ENCODE assay signal across 11 cellular contexts in genomic region chr12:124682425-124683329, GRCh38.
A peak's percentile ranks its signal among the peaks of the same experiment; 100 is the strongest.
DNase-seq lines count a peak whose midpoint lies in the region; ATAC-seq and TF ChIP-seq lines count a peak whose summit lies in the region.
"Had no signal": no experiment of that assay in that cellular context is flagged by ENCODE, and none has a peak within 500 bp of the region (broad histone marks: within the 10 kb centered on the region; RNA-seq: fewer than 3 reads in every experiment).

No MANE protein-coding gene starts in this region.

- no peaks in the 10 kb centered on the region for H3K27me3 Mint-ChIP-seq in activated CD8-positive, alpha-beta T cell treated with anti-CD3 and anti-CD28 coated beads, Interleukin-2, amount 10 ng/mL, durations not matched to agents 7 days and 5 days (ENCODE audit: low read depth)

- H3K27ac ChIP-seq in SJCRH30 (peak overlapping the region; percentile 93), right atrium auricular region (peak overlapping the region; percentile 53 to 57), rectal smooth muscle tissue (ENCODE audit: low read depth, low read length) (peak overlapping the region; percentile 77)
- H3K27ac ChIP-seq: C4-2B had no signal

- no peaks in the 10 kb centered on the region for H3K9me3 ChIP-seq in SJCRH30 (replicated peaks)
- H3K9me3 ChIP-seq in right atrium auricular region = peaks cover 0 to 4% of the 10 kb centered on the region in 2 donors

- no peak for ATAC-seq in activated CD8-positive, alpha-beta T cell treated with anti-CD3 and anti-CD28 coated beads, Interleukin-2, amount 10 ng/mL, durations not matched to agents 7 days and 5 days
- no peak for ATAC-seq in HG02588 (IDR thresholded peaks at IDR 0.05; ENCODE audit: unreplicated experiment)

- CTCF ChIA-PET in activated CD8-positive, alpha-beta T cell treated with anti-CD3 and anti-CD28 coated beads, Interleukin-2, amount 10 ng/mL, durations not matched to agents 7 days and 5 days (lab: Charles Lee) = no interaction called here

- peaks cover 68% of the 10 kb centered on the region for H3K4me1 ChIP-seq in SJCRH30
- peaks cover 0 to 69% of the 10 kb centered on the region in 2 donors for H3K4me1 ChIP-seq in right atrium auricular region
- peaks cover 45% of the 10 kb centered on the region for H3K4me1 ChIP-seq in rectal smooth muscle tissue (ENCODE audit: control insufficient read depth, insufficient read depth, low read length)

- peaks cover 33% of the 10 kb centered on the region for H3K4me1 Mint-ChIP-seq in activated CD8-positive, alpha-beta T cell treated with anti-CD3 and anti-CD28 coated beads, Interleukin-2, amount 10 ng/mL, durations not matched to agents 7 days and 5 days (ENCODE audit: low read depth)

- no peaks in the 10 kb centered on the region for H3K36me3 Mint-ChIP-seq in activated CD8-positive, alpha-beta T cell treated with anti-CD3 and anti-CD28 coated beads, Interleukin-2, amount 10 ng/mL, durations not matched to agents 7 days and 5 days (ENCODE audit: low read depth)

- no peaks in the 10 kb centered on the region for H3K9me3 Mint-ChIP-seq in activated CD8-positive, alpha-beta T cell treated with anti-CD3 and anti-CD28 coated beads, Interleukin-2, amount 10 ng/mL, durations not matched to agents 7 days and 5 days (ENCODE audit: insufficient read depth)

- no peaks in the 10 kb centered on the region for H3K27me3 ChIP-seq in SJCRH30
- no peaks in the 10 kb centered on the region for H3K27me3 ChIP-seq in right atrium auricular region
- no peaks in the 10 kb centered on the region for H3K27me3 ChIP-seq in rectal smooth muscle tissue (ENCODE audit: control insufficient read depth, insufficient read depth, low read length)

- no peak for TF ChIP-seq CTCF in right atrium auricular region (IDR thresholded peaks at IDR 0.05)

- POLR2A ChIA-PET in activated CD8-positive, alpha-beta T cell treated with anti-CD3 and anti-CD28 coated beads, Interleukin-2, amount 10 ng/mL, durations not matched to agents 7 days and 5 days (lab: Charles Lee) = no interaction called here

- DNase-seq in CD1c-positive myeloid dendritic cell (ENCODE audit: extremely low spot score) (peak; percentile 62), SJCRH30 (peak in 1 of 2 experiments; percentile 58), right atrium auricular region (ENCODE audit: low spot score) (no peak), cerebellar nuclear complex (lab: John Stamatoyannopoulos, UW) (no peak), DMS 273 treated with DMSO at 0.1 percent for 48 hours (lab: John Stamatoyannopoulos, UW) (no peak)
- DNase-seq in activated CD8-positive, alpha-beta T cell treated with anti-CD3 and anti-CD28 coated beads, Interleukin-2, amount 10 ng/mL, durations not matched to agents 7 days and 5 days = no peak
- DNase-seq: NCI-H1417 treated with DMSO at 0.1 percent for 48 hours; stimulated activated CD4-positive, alpha-beta T cell treated with anti-CD3 and anti-CD28 coated beads, Interleukin-4, amount 100 ng/mL, for 1 hour had no signal

- H3K9ac ChIP-seq in rectal smooth muscle tissue (ENCODE audit: low read length) = no peak overlapping the region

- no peak overlapping the region for H3K4me3 ChIP-seq in SJCRH30
- H3K4me3 ChIP-seq in right atrium auricular region = no peak overlapping the region
- no peak overlapping the region for H3K4me3 ChIP-seq in rectal smooth muscle tissue (ENCODE audit: low read length)

- H3K36me3 ChIP-seq in SJCRH30 = no peaks in the 10 kb centered on the region
- H3K36me3 ChIP-seq in right atrium auricular region = no peaks in the 10 kb centered on the region
- H3K36me3 ChIP-seq in rectal smooth muscle tissue (ENCODE audit: control insufficient read depth, insufficient read depth, low read length) = no peaks in the 10 kb centered on the region

- no peak overlapping the region for H3K4me3 Mint-ChIP-seq in activated CD8-positive, alpha-beta T cell treated with anti-CD3 and anti-CD28 coated beads, Interleukin-2, amount 10 ng/mL, durations not matched to agents 7 days and 5 days

- no peak overlapping the region for H3K27ac Mint-ChIP-seq in activated CD8-positive, alpha-beta T cell treated with anti-CD3 and anti-CD28 coated beads, Interleukin-2, amount 10 ng/mL, durations not matched to agents 7 days and 5 days
